10 cellular contexts compared by ENCODE assay signal in the genomic region with DNA sequence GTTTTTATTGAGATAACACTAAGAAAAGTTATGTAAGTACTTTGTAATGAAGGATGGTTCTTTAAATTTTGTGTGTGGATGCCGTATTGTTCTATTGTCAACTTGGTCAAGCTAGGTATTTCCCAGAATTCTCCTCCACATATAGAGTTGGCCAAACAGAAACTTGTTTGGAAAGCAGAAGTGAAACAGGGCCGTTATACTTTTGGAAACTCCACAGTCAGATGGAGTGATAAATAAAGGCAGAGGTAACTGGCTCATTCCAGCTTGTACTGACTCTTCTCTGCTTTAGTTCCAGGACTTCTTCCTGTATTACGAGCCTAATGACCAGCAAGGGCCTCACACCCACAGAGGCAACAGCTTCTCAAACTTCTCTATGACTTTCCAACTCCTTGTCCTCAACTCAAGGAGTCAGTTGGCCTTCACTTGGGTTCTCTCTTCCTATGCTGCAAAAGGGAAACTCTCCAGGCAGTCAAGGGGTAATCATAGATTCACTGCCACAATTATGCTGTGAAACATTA. TPM values are rescaled to one million over a fixed set of nuclear protein-coding genes. Genes with fewer than 3 reads are reported as not detected.
DNase-seq lines count a peak whose midpoint lies in the region; ATAC-seq and TF ChIP-seq lines count a peak whose summit lies in the region.
"Had no signal": no experiment of that assay in that cellular context is flagged by ENCODE, and none has a peak within 500 bp of the region (broad histone marks: within the 10 kb centered on the region; RNA-seq: fewer than 3 reads in every experiment).

No MANE protein-coding gene starts in this region.

- H2AFZ ChIP-seq in GM23338, result no peak overlapping the region

- H3K27me3 Mint-ChIP-seq in activated T-cell treated with anti-CD3 and anti-CD28 coated beads, Interleukin-2, amount 50 U/mL, for 24 hours, result no peaks in the 10 kb centered on the region
- H3K27me3 Mint-ChIP-seq in activated T-cell treated with anti-CD3 and anti-CD28 coated beads, Interleukin-2, amount 50 U/mL, for 72 hours (ENCODE audit: low read depth), result no peaks in the 10 kb centered on the region
- no peaks in the 10 kb centered on the region for H3K27me3 Mint-ChIP-seq in GM23338 (ENCODE audit: insufficient read depth, low read depth, poor library complexity)

- H3K4me1 Mint-ChIP-seq in activated T-cell treated with anti-CD3 and anti-CD28 coated beads, Interleukin-2, amount 50 U/mL, for 24 hours (ENCODE audit: low read depth), result peaks cover 5% of the 10 kb centered on the region
- H3K4me1 Mint-ChIP-seq in activated T-cell treated with anti-CD3 and anti-CD28 coated beads, Interleukin-2, amount 50 U/mL, for 72 hours (ENCODE audit: low read depth), result peaks cover 10% of the 10 kb centered on the region
- peaks cover 13% of the 10 kb centered on the region for H3K4me1 Mint-ChIP-seq in GM23338

- no peaks in the 10 kb centered on the region for H3F3A ChIP-seq in GM23338 (replicated peaks; ENCODE audit: low read depth)

- H3K9me3 Mint-ChIP-seq in activated T-cell treated with anti-CD3 and anti-CD28 coated beads, Interleukin-2, amount 50 U/mL, for 24 hours, result no peaks in the 10 kb centered on the region
- H3K9me3 Mint-ChIP-seq in activated T-cell treated with anti-CD3 and anti-CD28 coated beads, Interleukin-2, amount 50 U/mL, for 72 hours, result no peaks in the 10 kb centered on the region
- H3K9me3 Mint-ChIP-seq in GM23338, result no peaks in the 10 kb centered on the region

- H3K4me1 ChIP-seq in colonic mucosa, result no peaks in the 10 kb centered on the region
- H3K4me1 ChIP-seq in GM23338 (ENCODE audit: insufficient read depth), result no peaks in the 10 kb centered on the region
- no peaks in the 10 kb centered on the region for H3K4me1 ChIP-seq in SJCRH30

- no peaks in the 10 kb centered on the region for H3K36me3 ChIP-seq in colonic mucosa
- no peaks in the 10 kb centered on the region for H3K36me3 ChIP-seq in GM23338 (ENCODE audit: insufficient read depth)
- H3K36me3 ChIP-seq in SJCRH30, result no peaks in the 10 kb centered on the region

- intact Hi-C loops in colonic mucosa (cut with DNase I), result no loop called here

- no peaks in the 10 kb centered on the region for H4K20me1 ChIP-seq in GM23338 (replicated peaks; ENCODE audit: insufficient read depth)

- TF ChIP-seq CTCF in colonic mucosa (IDR thresholded peaks at IDR 0.05) (no peak), GM23338 (conservative IDR thresholded peaks at IDR 0.05; ENCODE audit: low read depth in 2 of 2) (no peak)

- no peak overlapping the region for H3K9ac ChIP-seq in colonic mucosa (ENCODE audit: low read depth in 2 of 2, low read length in 2 of 2)

- H3K36me3 Mint-ChIP-seq in activated T-cell treated with anti-CD3 and anti-CD28 coated beads, Interleukin-2, amount 50 U/mL, for 24 hours (ENCODE audit: low read depth), result peaks cover 5% of the 10 kb centered on the region
- no peaks in the 10 kb centered on the region for H3K36me3 Mint-ChIP-seq in activated T-cell treated with anti-CD3 and anti-CD28 coated beads, Interleukin-2, amount 50 U/mL, for 72 hours (ENCODE audit: insufficient read depth in 2 of 2)
- H3K36me3 Mint-ChIP-seq in GM23338 (ENCODE audit: low read depth), result no peaks in the 10 kb centered on the region

- peak overlapping the region; percentile 48 for H3K27ac Mint-ChIP-seq in activated T-cell treated with anti-CD3 and anti-CD28 coated beads, Interleukin-2, amount 50 U/mL, for 24 hours
- H3K27ac Mint-ChIP-seq in activated T-cell treated with anti-CD3 and anti-CD28 coated beads, Interleukin-2, amount 50 U/mL, for 72 hours, result no peak overlapping the region
- H3K27ac Mint-ChIP-seq in GM23338, result no peak overlapping the region

- ATAC-seq in activated T-cell treated with anti-CD3 and anti-CD28 coated beads, Interleukin-2, amount 50 U/mL, for 72 hours (replicated peaks in 1 of 2), result no peak
- peak; percentile 57 for ATAC-seq in HG03045 (IDR thresholded peaks at IDR 0.05; ENCODE audit: unreplicated experiment)
- ATAC-seq in GM23338, result no peak

- H3K27ac ChIP-seq in colonic mucosa (no peak overlapping the region), GM23338 (ENCODE audit: low read depth) (no peak overlapping the region), SJCRH30 (no peak overlapping the region)

- no peaks in the 10 kb centered on the region for H3K79me2 ChIP-seq in GM23338 (replicated peaks; ENCODE audit: insufficient read depth)

- no peaks in the 10 kb centered on the region for H3K9me2 ChIP-seq in GM23338 (ENCODE audit: insufficient read depth)

- H3K4me2 ChIP-seq in GM23338, result no peak overlapping the region

- no peak overlapping the region for H3K4me3 Mint-ChIP-seq in activated T-cell treated with anti-CD3 and anti-CD28 coated beads, Interleukin-2, amount 50 U/mL, for 24 hours
- no peak overlapping the region for H3K4me3 Mint-ChIP-seq in activated T-cell treated with anti-CD3 and anti-CD28 coated beads, Interleukin-2, amount 50 U/mL, for 72 hours
- no peak overlapping the region for H3K4me3 Mint-ChIP-seq in GM23338

- H3K27me3 ChIP-seq in colonic mucosa (no peaks in the 10 kb centered on the region), GM23338 (ENCODE audit: insufficient read depth) (no peaks in the 10 kb centered on the region), SJCRH30 (no peaks in the 10 kb centered on the region)

- H3K9me3 ChIP-seq in colonic mucosa, result no peaks in the 10 kb centered on the region
- no peaks in the 10 kb centered on the region for H3K9me3 ChIP-seq in SJCRH30 (replicated peaks)

- no peak overlapping the region for H3K4me3 ChIP-seq in colonic mucosa
- H3K4me3 ChIP-seq in GM23338, result no peak overlapping the region
- no peak overlapping the region for H3K4me3 ChIP-seq in SJCRH30

- no peak for DNase-seq in activated T-cell treated with anti-CD3 and anti-CD28 coated beads, Interleukin-2, amount 50 U/mL, for 24 hours
- DNase-seq in activated T-cell treated with anti-CD3 and anti-CD28 coated beads, Interleukin-2, amount 50 U/mL, for 72 hours, result no peak
- DNase-seq in SIG-M5 (lab: John Stamatoyannopoulos, UW) (peak; percentile 84), superior temporal gyrus (ENCODE audit: extremely low spot score) (peak; percentile 14), colonic mucosa (no peak), GM23338 (ENCODE audit: low spot score) (no peak), SJCRH30 (no peak)
- DNase-seq: H7, NCI-H345 had no signal

TF ChIP-seq in GM23338, 12 proteins besides CTCF, POLR2A, EP300 and RAD21 (continues in another document):
- TF ChIP-seq ZNF331 (CRISPR knock-in tag; IDR thresholded peaks at IDR 0.05; ENCODE audit: low read depth) (no peak), ZNF114 (CRISPR knock-in tag; IDR thresholded peaks at IDR 0.05) (no peak)
- TF ChIP-seq, protein P1, sequence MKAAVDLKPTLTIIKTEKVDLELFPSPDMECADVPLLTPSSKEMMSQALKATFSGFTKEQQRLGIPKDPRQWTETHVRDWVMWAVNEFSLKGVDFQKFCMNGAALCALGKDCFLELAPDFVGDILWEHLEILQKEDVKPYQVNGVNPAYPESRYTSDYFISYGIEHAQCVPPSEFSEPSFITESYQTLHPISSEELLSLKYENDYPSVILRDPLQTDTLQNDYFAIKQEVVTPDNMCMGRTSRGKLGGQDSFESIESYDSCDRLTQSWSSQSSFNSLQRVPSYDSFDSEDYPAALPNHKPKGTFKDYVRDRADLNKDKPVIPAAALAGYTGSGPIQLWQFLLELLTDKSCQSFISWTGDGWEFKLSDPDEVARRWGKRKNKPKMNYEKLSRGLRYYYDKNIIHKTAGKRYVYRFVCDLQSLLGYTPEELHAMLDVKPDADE (IDR thresholded peaks at IDR 0.05), result no peak

RNA-seq across cellular contexts. Expression of gene STARD7, which starts 16.4 kb away (rescaled TPM):
- total RNA-seq in activated T-cell treated with anti-CD3 and anti-CD28 coated beads, Interleukin-2, amount 50 U/mL, for 72 hours, result 100 to 1,000 TPM; 202 to 225 TPM
- total RNA-seq in colonic mucosa, result 100 to 1,000 TPM; 102 to 179 TPM
- 222 TPM in 2 replicates for total RNA-seq in GM23338 (2014; rRNA removed; shearing (Covaris generic))
- polyA plus RNA-seq in GM23338 (2016; fragmentation: Nextera tagmentation; extraction: Ambion mirVana), result 72.0 and 72.2 TPM in 2 replicates
- total RNA-seq in SJCRH30 (2014; rRNA removed; shearing (Covaris generic)), result 232 and 243 TPM in 2 replicates

RNA-seq across cellular contexts. Expression of gene TMEM127, which starts 40.7 kb away (rescaled TPM):
- 10 to 100 TPM; 23.2 to 29.3 TPM for total RNA-seq in activated T-cell treated with anti-CD3 and anti-CD28 coated beads, Interleukin-2, amount 50 U/mL, for 72 hours
- total RNA-seq in colonic mucosa, result 10 to 100 TPM; 61.9 to 81.1 TPM
- total RNA-seq in GM23338 (2014; rRNA removed; shearing (Covaris generic)), result 19.9 and 24.6 TPM in 2 replicates
- 4.5 and 4.9 TPM in 2 replicates for polyA plus RNA-seq in GM23338 (2016; fragmentation: Nextera tagmentation; extraction: Ambion mirVana)
- total RNA-seq in SJCRH30 (2014; rRNA removed; shearing (Covaris generic)), result 16.2 and 17.9 TPM in 2 replicates

RNA-seq across cellular contexts. Expression of gene CIAO1, which starts 41.0 kb away (rescaled TPM):
- 10 to 100 TPM; 70.8 to 72.6 TPM for total RNA-seq in activated T-cell treated with anti-CD3 and anti-CD28 coated beads, Interleukin-2, amount 50 U/mL, for 72 hours
- 10 to 100 TPM; 56.0 to 75.5 TPM for total RNA-seq in colonic mucosa
- total RNA-seq in GM23338 (2014; rRNA removed; shearing (Covaris generic)), result 87.0 and 119 TPM in 2 replicates
- 44.1 and 48.8 TPM in 2 replicates for polyA plus RNA-seq in GM23338 (2016; fragmentation: Nextera tagmentation; extraction: Ambion mirVana)
- total RNA-seq in SJCRH30 (2014; rRNA removed; shearing (Covaris generic)), result 59.2 and 59.9 TPM in 2 replicates

Comparison
In these comparisons a context has a peak if more than half of its experiments do, and no peak if none do; other contexts are left out.
1. DNase-seq: peak in SIG-M5 (single experiment) and superior temporal gyrus (single experiment); none in activated T-cell treated with anti-CD3 and anti-CD28 coated beads, Interleukin-2, amount 50 U/mL, for 24 hours (single experiment), activated T-cell treated with anti-CD3 and anti-CD28 coated beads, Interleukin-2, amount 50 U/mL, for 72 hours (0 of 2), colonic mucosa (single experiment), GM23338 (single experiment) and SJCRH30 (0 of 2).